1 cellular context compared by ENCODE assay signal in the genomic region with DNA sequence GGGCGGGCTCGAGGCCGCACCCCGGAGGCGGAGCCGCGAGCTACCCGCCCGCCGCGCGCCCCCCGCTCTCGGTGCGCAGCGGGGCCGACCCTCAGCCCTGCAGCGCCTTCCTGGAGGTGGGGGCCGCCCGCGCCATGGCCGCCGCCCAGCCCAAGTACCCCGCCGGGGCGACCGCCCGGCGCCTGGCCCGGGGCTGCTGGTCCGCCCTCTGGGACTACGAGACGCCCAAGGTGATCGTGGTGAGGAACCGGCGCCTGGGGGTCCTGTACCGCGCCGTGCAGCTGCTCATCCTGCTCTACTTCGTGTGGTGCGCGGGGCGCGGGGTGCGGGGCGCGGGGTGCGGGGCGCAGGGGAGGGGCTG.
TF ChIP-seq lines count a peak whose summit lies in the region.

A gene (plus strand): TSS at position 94 of the 361 bp plus-strand sequence. CDS start 41 bp downstream, at position 135.

TF ChIP-seq in WTC11, 78 proteins besides CTCF, POLR2A, EP300 and RAD21 (continued from another document):
- TF ChIP-seq, protein P1, sequence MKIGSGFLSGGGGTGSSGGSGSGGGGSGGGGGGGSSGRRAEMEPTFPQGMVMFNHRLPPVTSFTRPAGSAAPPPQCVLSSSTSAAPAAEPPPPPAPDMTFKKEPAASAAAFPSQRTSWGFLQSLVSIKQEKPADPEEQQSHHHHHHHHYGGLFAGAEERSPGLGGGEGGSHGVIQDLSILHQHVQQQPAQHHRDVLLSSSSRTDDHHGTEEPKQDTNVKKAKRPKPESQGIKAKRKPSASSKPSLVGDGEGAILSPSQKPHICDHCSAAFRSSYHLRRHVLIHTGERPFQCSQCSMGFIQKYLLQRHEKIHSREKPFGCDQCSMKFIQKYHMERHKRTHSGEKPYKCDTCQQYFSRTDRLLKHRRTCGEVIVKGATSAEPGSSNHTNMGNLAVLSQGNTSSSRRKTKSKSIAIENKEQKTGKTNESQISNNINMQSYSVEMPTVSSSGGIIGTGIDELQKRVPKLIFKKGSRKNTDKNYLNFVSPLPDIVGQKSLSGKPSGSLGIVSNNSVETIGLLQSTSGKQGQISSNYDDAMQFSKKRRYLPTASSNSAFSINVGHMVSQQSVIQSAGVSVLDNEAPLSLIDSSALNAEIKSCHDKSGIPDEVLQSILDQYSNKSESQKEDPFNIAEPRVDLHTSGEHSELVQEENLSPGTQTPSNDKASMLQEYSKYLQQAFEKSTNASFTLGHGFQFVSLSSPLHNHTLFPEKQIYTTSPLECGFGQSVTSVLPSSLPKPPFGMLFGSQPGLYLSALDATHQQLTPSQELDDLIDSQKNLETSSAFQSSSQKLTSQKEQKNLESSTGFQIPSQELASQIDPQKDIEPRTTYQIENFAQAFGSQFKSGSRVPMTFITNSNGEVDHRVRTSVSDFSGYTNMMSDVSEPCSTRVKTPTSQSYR (CRISPR knock-in tag; IDR thresholded peaks at IDR 0.05): no peak
- TF ChIP-seq, protein P2, sequence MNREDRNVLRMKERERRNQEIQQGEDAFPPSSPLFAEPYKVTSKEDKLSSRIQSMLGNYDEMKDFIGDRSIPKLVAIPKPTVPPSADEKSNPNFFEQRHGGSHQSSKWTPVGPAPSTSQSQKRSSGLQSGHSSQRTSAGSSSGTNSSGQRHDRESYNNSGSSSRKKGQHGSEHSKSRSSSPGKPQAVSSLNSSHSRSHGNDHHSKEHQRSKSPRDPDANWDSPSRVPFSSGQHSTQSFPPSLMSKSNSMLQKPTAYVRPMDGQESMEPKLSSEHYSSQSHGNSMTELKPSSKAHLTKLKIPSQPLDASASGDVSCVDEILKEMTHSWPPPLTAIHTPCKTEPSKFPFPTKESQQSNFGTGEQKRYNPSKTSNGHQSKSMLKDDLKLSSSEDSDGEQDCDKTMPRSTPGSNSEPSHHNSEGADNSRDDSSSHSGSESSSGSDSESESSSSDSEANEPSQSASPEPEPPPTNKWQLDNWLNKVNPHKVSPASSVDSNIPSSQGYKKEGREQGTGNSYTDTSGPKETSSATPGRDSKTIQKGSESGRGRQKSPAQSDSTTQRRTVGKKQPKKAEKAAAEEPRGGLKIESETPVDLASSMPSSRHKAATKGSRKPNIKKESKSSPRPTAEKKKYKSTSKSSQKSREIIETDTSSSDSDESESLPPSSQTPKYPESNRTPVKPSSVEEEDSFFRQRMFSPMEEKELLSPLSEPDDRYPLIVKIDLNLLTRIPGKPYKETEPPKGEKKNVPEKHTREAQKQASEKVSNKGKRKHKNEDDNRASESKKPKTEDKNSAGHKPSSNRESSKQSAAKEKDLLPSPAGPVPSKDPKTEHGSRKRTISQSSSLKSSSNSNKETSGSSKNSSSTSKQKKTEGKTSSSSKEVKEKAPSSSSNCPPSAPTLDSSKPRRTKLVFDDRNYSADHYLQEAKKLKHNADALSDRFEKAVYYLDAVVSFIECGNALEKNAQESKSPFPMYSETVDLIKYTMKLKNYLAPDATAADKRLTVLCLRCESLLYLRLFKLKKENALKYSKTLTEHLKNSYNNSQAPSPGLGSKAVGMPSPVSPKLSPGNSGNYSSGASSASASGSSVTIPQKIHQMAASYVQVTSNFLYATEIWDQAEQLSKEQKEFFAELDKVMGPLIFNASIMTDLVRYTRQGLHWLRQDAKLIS (CRISPR knock-in tag; IDR thresholded peaks at IDR 0.05; ENCODE audit: borderline replicate concordance): no peak
- no peak for TF ChIP-seq SMAD3 (CRISPR knock-in tag; IDR thresholded peaks at IDR 0.05; ENCODE audit: borderline replicate concordance)
